In the genomic region with DNA sequence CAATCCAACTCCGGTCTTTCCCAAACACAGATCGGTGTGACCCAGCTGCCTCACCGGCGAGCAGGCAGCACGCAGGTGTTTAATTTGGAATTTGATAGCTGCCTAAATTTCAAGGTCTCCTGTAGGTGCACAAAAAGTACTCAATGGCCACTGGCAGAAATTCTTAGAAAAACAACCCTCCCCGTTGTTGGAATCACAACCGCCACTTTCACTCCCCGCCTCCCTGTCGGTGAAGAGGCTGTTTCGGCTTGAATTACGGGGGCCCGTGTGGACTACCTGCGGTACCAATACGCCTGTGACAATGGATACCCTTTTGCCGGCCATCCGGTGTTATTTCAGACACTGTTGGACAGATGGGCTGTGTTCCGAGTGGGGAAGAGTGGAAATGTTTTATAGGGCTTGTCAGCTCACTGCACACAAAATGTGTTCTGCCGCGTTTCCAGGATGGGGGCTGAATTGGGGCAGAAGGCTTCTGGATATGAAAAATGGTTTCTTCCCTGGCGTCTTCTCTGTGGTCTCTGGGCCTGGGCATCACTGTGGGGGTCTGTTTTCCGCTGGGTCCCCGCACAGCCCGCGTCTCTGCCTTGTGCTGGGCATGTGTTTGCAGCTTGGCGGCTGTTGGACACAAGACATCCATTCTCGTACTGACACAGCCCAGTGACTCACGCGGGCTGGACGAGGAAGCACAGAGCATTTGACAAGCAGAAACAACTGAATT, we compare ENCODE assay signal across 1 cellular context.
TF ChIP-seq lines count a peak whose summit lies in the region.

No MANE protein-coding gene starts in this region.

TF ChIP-seq in GM23338, 12 proteins besides CTCF, POLR2A, EP300 and RAD21 (continued from another document):
- TF ChIP-seq ETS1 (IDR thresholded peaks at IDR 0.05) = no peak
